ENCODE assay signal across 8 cellular contexts in genomic region chr9:123267481-123268239, GRCh38. TPM values are rescaled to one million over a fixed set of nuclear protein-coding genes. Genes with fewer than 3 reads are reported as not detected.
A peak's percentile ranks its signal among the peaks of the same experiment; 100 is the strongest.
DNase-seq lines count a peak whose midpoint lies in the region; ATAC-seq, FAIRE-seq and TF ChIP-seq lines count a peak whose summit lies in the region.

No MANE protein-coding gene starts in this region.

- H2AFZ ChIP-seq in GM23248: peak overlapping the region; percentile 83

- DNase-seq in BE2C (no peak), GM23248 (no peak), SK-N-MC (ENCODE audit: low read depth, low spot score) (no peak), coronary artery (ENCODE audit: low spot score) (peak; percentile 72), uterus (peak; percentile 17 to 18), urothelium cell line (ENCODE audit: low spot score) (no peak)

- H3K27me3 ChIP-seq in BE2C (no peaks in the 10 kb centered on the region), GM23248 (replicated peaks; ENCODE audit: insufficient read depth) (peaks cover 22% of the 10 kb centered on the region), mucosa of rectum (ENCODE audit: control insufficient read depth in 2 of 2, insufficient read depth in 2 of 2, low read length in 2 of 2) (no peaks in the 10 kb centered on the region), uterus (no peaks in the 10 kb centered on the region)

- no peaks in the 10 kb centered on the region for H3K9me3 ChIP-seq in BE2C
- no peaks in the 10 kb centered on the region for H3K9me3 ChIP-seq in GM23248 (ENCODE audit: low read depth)
- H3K9me3 ChIP-seq in SK-N-MC (ENCODE audit: low read depth, low read length): no peaks in the 10 kb centered on the region
- H3K9me3 ChIP-seq in mucosa of rectum (ENCODE audit: control insufficient read depth in 2 of 2, low read length in 2 of 2): no peaks in the 10 kb centered on the region
- no peaks in the 10 kb centered on the region for H3K9me3 ChIP-seq in uterus

- no peaks in the 10 kb centered on the region for H3K36me3 ChIP-seq in BE2C
- no peaks in the 10 kb centered on the region for H3K36me3 ChIP-seq in GM23248 (ENCODE audit: low read depth)
- no peaks in the 10 kb centered on the region for H3K36me3 ChIP-seq in SK-N-MC (ENCODE audit: insufficient read depth, low read length)
- no peaks in the 10 kb centered on the region for H3K36me3 ChIP-seq in mucosa of rectum (ENCODE audit: control insufficient read depth in 2 of 2, insufficient read depth in 2 of 2, low read length in 2 of 2)
- no peaks in the 10 kb centered on the region for H3K36me3 ChIP-seq in uterus

- no peaks in the 10 kb centered on the region for H3F3A ChIP-seq in GM23248 (ENCODE audit: insufficient read depth)

- no peak for ATAC-seq in GM19395 (IDR thresholded peaks at IDR 0.05; ENCODE audit: unreplicated experiment)

- TF ChIP-seq CTCF in BE2C (IDR thresholded peaks at IDR 0.05; ENCODE audit: low read depth, low read length) (no peak), coronary artery (IDR thresholded peaks at IDR 0.05) (no peak), uterus (IDR thresholded peaks at IDR 0.05) (no peak)

- peak overlapping the region; percentile 62 for H3K9ac ChIP-seq in GM23248
- H3K9ac ChIP-seq in SK-N-MC (ENCODE audit: insufficient read length): peak overlapping the region; percentile 89
- peak overlapping the region; percentile 32 to 75 for H3K9ac ChIP-seq in mucosa of rectum (ENCODE audit: low read depth in 1 of 2, low read length in 2 of 2)

- H3K27ac ChIP-seq in GM23248 (no peak overlapping the region), SK-N-MC (no peak overlapping the region), coronary artery (peak overlapping the region in 1 of 2 donors; percentile 78), mucosa of rectum (ENCODE audit: low read depth in 2 of 2, low read length in 2 of 2) (peak overlapping the region; percentile 11 to 65), uterus (peak overlapping the region in 1 of 2 donors; percentile 17)

- no peak for TF ChIP-seq POLR2A in uterus (IDR thresholded peaks at IDR 0.05)

- no peak for FAIRE-seq in urothelium cell line (lab: Jason Lieb, UNC)

- H3K4me2 ChIP-seq in GM23248 (ENCODE audit: unreplicated experiment): peak overlapping the region; percentile 65

- no peaks in the 10 kb centered on the region for H3K4me1 ChIP-seq in BE2C
- H3K4me1 ChIP-seq in GM23248 (ENCODE audit: insufficient read depth): no peaks in the 10 kb centered on the region
- peaks cover 7 to 13% of the 10 kb centered on the region in 2 donors for H3K4me1 ChIP-seq in mucosa of rectum (ENCODE audit: control insufficient read depth in 2 of 2, insufficient read depth in 2 of 2, low read length in 2 of 2)
- no peaks in the 10 kb centered on the region for H3K4me1 ChIP-seq in uterus

- in situ Hi-C loops in GM23248 (cut with MboI): no loop called here

- no peaks in the 10 kb centered on the region for H3K79me2 ChIP-seq in GM23248 (ENCODE audit: insufficient read depth)

- 1 to 6% methylated on average over 21 to 43 of the region's 43 CpGs for whole genome bisulfite sequencing in GM23248 (ENCODE audit: low coverage in 1 of 2, low lambda C conversion rate in 2 of 2, missing lambda C conversion rate in 2 of 2), 2 experiments

- intact Hi-C loops in uterus (cut with DNase I; ENCODE audit: low total_unique reads): no loop called here

- H3K4me3 ChIP-seq in BE2C (ENCODE audit: low read depth, low read length) (peak overlapping the region; percentile 78), GM23248 (peak overlapping the region; percentile 91), SK-N-MC (peak overlapping the region; percentile 88), coronary artery (peak overlapping the region; percentile 78), mucosa of rectum (ENCODE audit: low read length in 2 of 2) (peak overlapping the region; percentile 67 to 69), uterus (peak overlapping the region; percentile 53 to 61)

- no peaks in the 10 kb centered on the region for H3K9me2 ChIP-seq in GM23248 (ENCODE audit: insufficient read depth)

- no peaks in the 10 kb centered on the region for H4K20me1 ChIP-seq in GM23248 (ENCODE audit: insufficient read depth)

RNA-seq across cellular contexts. Expression of gene STRBP, which starts 0.7 kb away (rescaled TPM):
- polyA plus RNA-seq in BE2C (2012; ENCODE audit: insufficient read depth, insufficient read length, low read depth): 21.8 TPM
- 0.51 and 2.5 TPM in 2 replicates for total RNA-seq in GM23248 (2014; rRNA removed; shearing (Covaris generic))
- polyA plus RNA-seq in GM23248 (2016; fragmentation: Nextera tagmentation; extraction: Ambion mirVana): 1.1 and 1.4 TPM in 2 replicates
- total RNA-seq in uterus: 10 to 100 TPM in 3 of 4 donors, 1 to 10 TPM in 1; 3.3 to 28.2 (median 16.3) TPM

Comparison
In these comparisons a context has a peak if more than half of its experiments do, and no peak if none do; other contexts are left out.
1. DNase-seq: peak in coronary artery (single experiment) and uterus (2 of 2); none in BE2C (single experiment), GM23248 (single experiment), SK-N-MC (single experiment) and urothelium cell line (single experiment).
2. H3K27ac ChIP-seq: peak in mucosa of rectum (2 of 2); none in GM23248 (single experiment) and SK-N-MC (single experiment).
3. Peak in every context shown above with its lines, with median percentiles within 50 percentile points of each other: H3K4me3 ChIP-seq and H3K9ac ChIP-seq.